In genomic region chr6:79570129-79570801, GRCh38 we compare ENCODE assay signal across 8 cellular contexts. TPM values are rescaled to one million over a fixed set of nuclear protein-coding genes. Genes with fewer than 3 reads are reported as not detected.
DNase-seq lines count a peak whose midpoint lies in the region; ATAC-seq and TF ChIP-seq lines count a peak whose summit lies in the region.

No MANE protein-coding gene starts in this region.

- no peak for TF ChIP-seq CTCF in natural killer cell (IDR thresholded peaks at IDR 0.05)

- CTCF ChIA-PET in activated naive CD4-positive, alpha-beta T cell treated with anti-CD3 and anti-CD28 coated beads for 36 hours (lab: Charles Lee): interaction anchor here (0.6 to 2.1 kb wide), 13 partner anchors 19 to 300 kb away, joined by 3 to 19 read pairs (median 3); partner anchors contain the start of gene SH3BGRL2

- H3K27ac Mint-ChIP-seq in activated T-helper 17 cell treated with anti-CD3 and anti-CD28 coated beads, Interleukin-2, amount 50 U/mL, for 72 hours: no peak overlapping the region
- H3K27ac Mint-ChIP-seq in activated naive CD4-positive, alpha-beta T cell treated with anti-CD3 and anti-CD28 coated beads for 36 hours: no peak overlapping the region
- H3K27ac Mint-ChIP-seq in natural killer cell: no peak overlapping the region

- peak; percentile 15 for DNase-seq in AG20443 (ENCODE audit: low spot score)
- DNase-seq in left kidney (ENCODE audit: low read depth, low spot score): peak; percentile 87
- no peak for DNase-seq in activated naive CD4-positive, alpha-beta T cell treated with anti-CD3 and anti-CD28 coated beads for 36 hours
- DNase-seq in natural killer cell: no peak

- no peaks in the 10 kb centered on the region for H3K36me3 Mint-ChIP-seq in activated T-helper 17 cell treated with anti-CD3 and anti-CD28 coated beads, Interleukin-2, amount 50 U/mL, for 72 hours (ENCODE audit: low read depth)
- H3K36me3 Mint-ChIP-seq in activated naive CD4-positive, alpha-beta T cell treated with anti-CD3 and anti-CD28 coated beads for 36 hours (ENCODE audit: low read depth): no peaks in the 10 kb centered on the region
- H3K36me3 Mint-ChIP-seq in natural killer cell: no peaks in the 10 kb centered on the region

- peak; percentile 3 for ATAC-seq in HG03432 (IDR thresholded peaks at IDR 0.05; ENCODE audit: unreplicated experiment)
- ATAC-seq in activated T-helper 17 cell treated with anti-CD3 and anti-CD28 coated beads, Interleukin-2, amount 50 U/mL, for 72 hours (replicated peaks): no peak
- no peak for ATAC-seq in GM21423 (IDR thresholded peaks at IDR 0.05; ENCODE audit: unreplicated experiment)
- ATAC-seq in GM21576 (IDR thresholded peaks at IDR 0.05; ENCODE audit: unreplicated experiment): no peak
- no peak for ATAC-seq in natural killer cell

- H3K4me3 Mint-ChIP-seq in activated T-helper 17 cell treated with anti-CD3 and anti-CD28 coated beads, Interleukin-2, amount 50 U/mL, for 72 hours: peak overlapping the region; percentile 6
- H3K4me3 Mint-ChIP-seq in activated naive CD4-positive, alpha-beta T cell treated with anti-CD3 and anti-CD28 coated beads for 36 hours: no peak overlapping the region
- no peak overlapping the region for H3K4me3 Mint-ChIP-seq in natural killer cell

- no peaks in the 10 kb centered on the region for H3K9me3 Mint-ChIP-seq in activated T-helper 17 cell treated with anti-CD3 and anti-CD28 coated beads, Interleukin-2, amount 50 U/mL, for 72 hours
- no peaks in the 10 kb centered on the region for H3K9me3 Mint-ChIP-seq in activated naive CD4-positive, alpha-beta T cell treated with anti-CD3 and anti-CD28 coated beads for 36 hours
- no peaks in the 10 kb centered on the region for H3K9me3 Mint-ChIP-seq in natural killer cell

- no peaks in the 10 kb centered on the region for H3K4me1 Mint-ChIP-seq in activated T-helper 17 cell treated with anti-CD3 and anti-CD28 coated beads, Interleukin-2, amount 50 U/mL, for 72 hours
- H3K4me1 Mint-ChIP-seq in activated naive CD4-positive, alpha-beta T cell treated with anti-CD3 and anti-CD28 coated beads for 36 hours (ENCODE audit: low read depth): no peaks in the 10 kb centered on the region
- peaks cover 0 to 5% of the 10 kb centered on the region in 2 donors for H3K4me1 Mint-ChIP-seq in natural killer cell

- intact Hi-C loops in activated naive CD4-positive, alpha-beta T cell treated with anti-CD3 and anti-CD28 coated beads for 36 hours (cut with micrococcal nuclease): loop anchor here (1.0 kb wide), 4 partner anchors 102 to 298 kb away; no protein-coding TSS in a partner anchor
- intact Hi-C loops in natural killer cell (cut with micrococcal nuclease): no loop called here

- no peaks in the 10 kb centered on the region for H3K27me3 Mint-ChIP-seq in activated T-helper 17 cell treated with anti-CD3 and anti-CD28 coated beads, Interleukin-2, amount 50 U/mL, for 72 hours
- no peaks in the 10 kb centered on the region for H3K27me3 Mint-ChIP-seq in activated naive CD4-positive, alpha-beta T cell treated with anti-CD3 and anti-CD28 coated beads for 36 hours (ENCODE audit: low read depth)
- no peaks in the 10 kb centered on the region for H3K27me3 Mint-ChIP-seq in natural killer cell (ENCODE audit: low read depth in 2 of 2)

RNA-seq across cellular contexts. Expression of gene LCA5, which starts 33.0 kb away (rescaled TPM):
- total RNA-seq in activated T-helper 17 cell treated with anti-CD3 and anti-CD28 coated beads, Interleukin-2, amount 50 U/mL, for 72 hours: under 1 TPM; 0.28 to 0.32 TPM
- under 1 TPM; 0.22 to 0.29 TPM for total RNA-seq in activated naive CD4-positive, alpha-beta T cell treated with anti-CD3 and anti-CD28 coated beads for 36 hours
- total RNA-seq in natural killer cell: under 1 TPM in 1 of 3 donors, not detected in 2; 0.07 TPM

Comparison
In these comparisons a context has a peak if more than half of its experiments do, and no peak if none do; other contexts are left out.
1. DNase-seq: peak in AG20443 (single experiment) and left kidney (single experiment); none in activated naive CD4-positive, alpha-beta T cell treated with anti-CD3 and anti-CD28 coated beads for 36 hours (single experiment) and natural killer cell (single experiment).